ENCODE assay signal across 8 cellular contexts in the genomic region with DNA sequence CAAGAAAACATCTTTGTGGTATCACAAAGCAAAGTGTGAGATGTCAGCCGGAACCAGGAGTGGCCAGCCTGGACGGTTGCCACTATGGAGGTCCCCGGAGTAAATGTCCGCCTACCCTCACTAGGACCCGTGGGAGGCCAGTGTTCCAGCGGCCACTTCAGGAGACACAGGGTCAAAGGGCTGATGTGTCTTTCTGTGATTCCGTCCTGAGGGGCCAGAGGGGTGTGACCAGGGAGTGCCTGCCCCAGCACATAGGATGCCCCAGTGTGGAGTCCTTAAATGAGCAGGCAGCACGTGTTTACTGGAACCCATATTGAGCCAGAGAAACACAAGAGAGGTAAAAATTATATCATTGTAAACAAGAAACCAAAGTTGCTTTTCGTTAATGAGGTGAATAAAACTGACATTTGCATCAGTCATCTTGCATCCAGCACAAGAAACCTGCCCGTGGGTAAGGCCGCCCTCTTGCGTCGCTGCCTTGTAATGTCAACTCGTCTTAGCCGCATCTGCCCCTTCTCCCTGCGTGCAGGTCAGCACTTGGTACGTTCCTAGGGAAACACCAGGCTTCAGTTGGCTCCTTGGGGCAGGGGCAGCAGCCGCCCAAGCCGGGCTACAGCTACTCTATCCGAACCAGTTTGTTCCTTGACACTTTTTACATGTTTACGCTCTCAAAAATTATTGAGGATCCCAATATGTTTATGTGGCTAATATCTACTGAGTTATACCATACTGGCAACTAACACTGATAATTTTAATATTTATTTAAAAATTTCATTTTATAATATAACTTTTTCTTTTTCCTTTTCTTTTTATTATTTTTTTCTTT. TPM values are rescaled to one million over a fixed set of nuclear protein-coding genes. Genes with fewer than 3 reads are reported as not detected.
DNase-seq lines count a peak whose midpoint lies in the region; FAIRE-seq and TF ChIP-seq lines count a peak whose summit lies in the region.

No MANE protein-coding gene starts in this region.

- no peaks in the 10 kb centered on the region for H3K79me1 ChIP-seq in H9 (ENCODE audit: insufficient read depth, low read depth, low read length, poor library complexity, severe bottlenecking)

- H3T11ph ChIP-seq in H9 (ENCODE audit: low read length): no peak overlapping the region

- H3K27ac ChIP-seq in H9 (ENCODE audit: insufficient read length, low read depth, low read length): no peak overlapping the region
- no peak overlapping the region for H3K27ac ChIP-seq in osteoblast (ENCODE audit: low read depth, low read length)
- H3K27ac ChIP-seq in thyroid gland: no peak overlapping the region

- TF ChIP-seq POLR2A in thyroid gland (IDR thresholded peaks at IDR 0.05): no peak

- H3K14ac ChIP-seq in H9 (ENCODE audit: insufficient read depth, low read length): no peak overlapping the region

- H2BK12ac ChIP-seq in H9 (ENCODE audit: insufficient read length, low read depth, low read length): no peak overlapping the region

- H4K20me1 ChIP-seq in H9 (ENCODE audit: control insufficient read depth, insufficient read depth, insufficient read length) (no peaks in the 10 kb centered on the region), osteoblast (ENCODE audit: insufficient read depth, low read length) (no peaks in the 10 kb centered on the region)

- FAIRE-seq in G401.6 (lab: Jason Lieb, UNC) (peak; percentile 70), frontal cortex (lab: Jason Lieb, UNC) (no peak)

- WGBS in H9 (ENCODE audit: extremely low coverage, insufficient read length, low lambda C conversion rate): no CpG with 5 or more reads among the region's 21 CpGs
- WGBS in thyroid gland, 2 donors: 12 to 14% methylated on average over 21 of the region's 21 CpGs

- H3K4me3 ChIP-seq in MG63 (no peak overlapping the region), osteoblast (ENCODE audit: insufficient read depth, low read length) (no peak overlapping the region), thyroid gland (replicated peaks in 1 of 3) (no peak overlapping the region)

- no peak overlapping the region for H3K23ac ChIP-seq in H9 (ENCODE audit: insufficient read length, low read depth, low read length)

- no peak overlapping the region for H2AK5ac ChIP-seq in H9 (ENCODE audit: insufficient read length, low read length)

- H3K9me3 ChIP-seq in H9 (ENCODE audit: control insufficient read depth, low read depth, low read length) (no peaks in the 10 kb centered on the region), MG63 (peaks cover 12% of the 10 kb centered on the region), osteoblast (ENCODE audit: low read depth, low read length) (no peaks in the 10 kb centered on the region), thyroid gland (no peaks in the 10 kb centered on the region)

- no peak overlapping the region for H4K8ac ChIP-seq in H9 (replicated peaks; ENCODE audit: insufficient read length, low read depth, low read length)

- H3K27me3 ChIP-seq in H9 (ENCODE audit: insufficient read depth, low read length): no peaks in the 10 kb centered on the region
- H3K27me3 ChIP-seq in MG63: no peaks in the 10 kb centered on the region
- no peaks in the 10 kb centered on the region for H3K27me3 ChIP-seq in osteoblast (ENCODE audit: insufficient read depth, low read length)
- H3K27me3 ChIP-seq in thyroid gland: no peaks in the 10 kb centered on the region

- H3K4me2 ChIP-seq in H9 (ENCODE audit: insufficient read depth, insufficient read length, low read length) (no peak overlapping the region), osteoblast (ENCODE audit: insufficient read depth, low read length) (peak overlapping the region; percentile 2)

- H3K9ac ChIP-seq in H9 (ENCODE audit: extremely low read depth, insufficient read length, low read length): no peak overlapping the region

- peak; percentile 94 for TF ChIP-seq CTCF in H9 (conservative IDR thresholded peaks at IDR 0.05)
- TF ChIP-seq CTCF in osteoblast (IDR thresholded peaks at IDR 0.05; ENCODE audit: extremely low read depth, low read depth, low read length): peak; percentile 97
- peak; percentile 54 to 93 (median 89) for TF ChIP-seq CTCF in thyroid gland (IDR thresholded peaks at IDR 0.05)

- no peaks in the 10 kb centered on the region for H3K36me3 ChIP-seq in MG63
- H3K36me3 ChIP-seq in osteoblast (ENCODE audit: insufficient read depth, low read length): no peaks in the 10 kb centered on the region
- H3K36me3 ChIP-seq in thyroid gland: no peaks in the 10 kb centered on the region

- H3K4me3 Mint-ChIP-seq in H9: peak overlapping the region; percentile 11; a peak in 2 of 5 replicates
- H3K4me3 Mint-ChIP-seq in activated T-helper 2 cell treated with anti-CD3 and anti-CD28 coated beads, Interferon-gamma antibody, Interleukin-2, Interleukin-4, amounts not matched to agents 10 μg/mL and 5 μg/mL and 100 μg/mL, durations not matched to agents 14 hours and 24 hours and 36 hours (ENCODE audit: low read depth): no peak overlapping the region

- no peak overlapping the region for H3K4ac ChIP-seq in H9 (ENCODE audit: low read depth, low read length)

- no peak overlapping the region for H2BK120ac ChIP-seq in H9 (ENCODE audit: low read depth, low read length, poor library complexity, severe bottlenecking)

- H3K27me3 Mint-ChIP-seq in H9 (ENCODE audit: low read depth): no peaks in the 10 kb centered on the region; the same call in 1 of the 2 replicates
- H3K27me3 Mint-ChIP-seq in activated T-helper 2 cell treated with anti-CD3 and anti-CD28 coated beads, Interferon-gamma antibody, Interleukin-2, Interleukin-4, amounts not matched to agents 10 μg/mL and 5 μg/mL and 100 μg/mL, durations not matched to agents 14 hours and 24 hours and 36 hours (ENCODE audit: low read depth): peaks cover 10% of the 10 kb centered on the region

- no peaks in the 10 kb centered on the region; a peak in 2 of 7 replicates for H3K36me3 Mint-ChIP-seq in H9 (ENCODE audit: insufficient read depth in 1 of 3, low read depth in 3 of 3)
- peaks cover 3% of the 10 kb centered on the region for H3K36me3 Mint-ChIP-seq in activated T-helper 2 cell treated with anti-CD3 and anti-CD28 coated beads, Interferon-gamma antibody, Interleukin-2, Interleukin-4, amounts not matched to agents 10 μg/mL and 5 μg/mL and 100 μg/mL, durations not matched to agents 14 hours and 24 hours and 36 hours (ENCODE audit: low read depth)

- H3K4me1 ChIP-seq in H9 (ENCODE audit: insufficient read depth, low read length) (no peaks in the 10 kb centered on the region; the same call in 1 of the 2 replicates), osteoblast (ENCODE audit: insufficient read depth, low read length) (peaks cover 7% of the 10 kb centered on the region), thyroid gland (peaks cover 0 to 7% of the 10 kb centered on the region in 2 donors)

- no peaks in the 10 kb centered on the region for H3K79me2 ChIP-seq in H9 (ENCODE audit: insufficient read depth, low read length)
- H3K79me2 ChIP-seq in osteoblast (ENCODE audit: insufficient read depth, low read length): no peaks in the 10 kb centered on the region

- no peak overlapping the region for H2BK15ac ChIP-seq in H9 (ENCODE audit: low read depth, low read length)

- no peak overlapping the region for H3K18ac ChIP-seq in H9 (ENCODE audit: insufficient read length, low read depth, low read length)

- H2AFZ ChIP-seq in H9 (ENCODE audit: low read length): no peak overlapping the region
- peak overlapping the region; percentile 61 for H2AFZ ChIP-seq in osteoblast (ENCODE audit: low read length)

- H2BK20ac ChIP-seq in H9 (ENCODE audit: low read depth, low read length, poor library complexity, severe bottlenecking): no peak overlapping the region

- H2BK5ac ChIP-seq in H9 (ENCODE audit: insufficient read length, low read length): no peak overlapping the region

- peak; percentile 93 for DNase-seq in H9
- peak; percentile 78 for DNase-seq in MG63
- DNase-seq in SHP77 (lab: John Stamatoyannopoulos, UW): peak; percentile 81 to 82
- peak; percentile 46 for DNase-seq in activated T-helper 2 cell treated with anti-CD3 and anti-CD28 coated beads, Interferon-gamma antibody, Interleukin-2, Interleukin-4, amounts not matched to agents 10 μg/mL and 5 μg/mL and 100 μg/mL, durations not matched to agents 14 hours and 24 hours and 36 hours (ENCODE audit: low spot score)
- DNase-seq in frontal cortex (ENCODE audit: low spot score in 2 of 2): peak; percentile 67 to 81
- peak; percentile 95 for DNase-seq in osteoblast (ENCODE audit: insufficient read length, low spot score, missing footprints)
- DNase-seq in thyroid gland: peak; percentile 79 to 86

- no peak overlapping the region for H3K56ac ChIP-seq in H9 (ENCODE audit: insufficient read length, low read depth, low read length)

- H3K4me1 Mint-ChIP-seq in H9: peaks cover 17 to 18% of the 10 kb centered on the region in 2 experiments
- peaks cover 4% of the 10 kb centered on the region for H3K4me1 Mint-ChIP-seq in activated T-helper 2 cell treated with anti-CD3 and anti-CD28 coated beads, Interferon-gamma antibody, Interleukin-2, Interleukin-4, amounts not matched to agents 10 μg/mL and 5 μg/mL and 100 μg/mL, durations not matched to agents 14 hours and 24 hours and 36 hours (ENCODE audit: low read depth)

- no peak overlapping the region for H4K91ac ChIP-seq in H9 (ENCODE audit: insufficient read length, low read depth, low read length)

- peaks cover 4 to 7% of the 10 kb centered on the region in 2 experiments; a peak in 3 of 5 replicates for H3K9me3 Mint-ChIP-seq in H9
- peaks cover 11% of the 10 kb centered on the region for H3K9me3 Mint-ChIP-seq in activated T-helper 2 cell treated with anti-CD3 and anti-CD28 coated beads, Interferon-gamma antibody, Interleukin-2, Interleukin-4, amounts not matched to agents 10 μg/mL and 5 μg/mL and 100 μg/mL, durations not matched to agents 14 hours and 24 hours and 36 hours

- no peak overlapping the region for H3K27ac Mint-ChIP-seq in H9
- no peak overlapping the region for H3K27ac Mint-ChIP-seq in activated T-helper 2 cell treated with anti-CD3 and anti-CD28 coated beads, Interferon-gamma antibody, Interleukin-2, Interleukin-4, amounts not matched to agents 10 μg/mL and 5 μg/mL and 100 μg/mL, durations not matched to agents 14 hours and 24 hours and 36 hours

- intact Hi-C loops in activated T-helper 2 cell treated with anti-CD3 and anti-CD28 coated beads, Interferon-gamma antibody, Interleukin-2, Interleukin-4, amounts not matched to agents 10 μg/mL and 5 μg/mL and 100 μg/mL, durations not matched to agents 14 hours and 24 hours and 36 hours (cut with micrococcal nuclease): loop anchor here (1.0 kb wide), 3 partner anchors 48 to 143 kb away; no protein-coding TSS in a partner anchor
- intact Hi-C loops in thyroid gland (cut with DNase I): loop anchor here (2.0 to 5.0 kb wide), 2 partner anchors 83 to 141 kb away; no protein-coding TSS in a partner anchor

- no peak overlapping the region for H4K5ac ChIP-seq in H9 (ENCODE audit: insufficient read length, low read depth, low read length)

- no peaks in the 10 kb centered on the region for H3K23me2 ChIP-seq in H9 (ENCODE audit: insufficient read length, low read depth, low read length, poor library complexity, severe bottlenecking)

RNA-seq across cellular contexts. Expression of a gene that starts 46.7 kb away (rescaled TPM):
- total RNA-seq in H9 (2021) (131 and 136 TPM in 2 replicates), frontal cortex (92.9 TPM), osteoblast (249 and 275 TPM in 2 replicates), thyroid gland (100 to 1,000 TPM; 159 to 300 (median 187) TPM)
- total RNA-seq in MG63 (2014; rRNA removed; shearing (Covaris generic); ENCODE audit: low replicate concordance): 174 and 250 TPM in 2 replicates
- total RNA-seq in activated T-helper 2 cell treated with anti-CD3 and anti-CD28 coated beads, Interferon-gamma antibody, Interleukin-2, Interleukin-4, amounts not matched to agents 10 μg/mL and 5 μg/mL and 100 μg/mL, durations not matched to agents 14 hours and 24 hours and 36 hours: 26.9 and 27.3 TPM in 2 replicates
